Comparison of ENCODE assay signal across 22 cellular contexts in genomic region chr16:13781579-13782338, GRCh38.
"Had no signal": no experiment of that assay in that cellular context is flagged by ENCODE, and none has a peak within 500 bp of the region (broad histone marks: within the 10 kb centered on the region; RNA-seq: fewer than 3 reads in every experiment).

No MANE protein-coding gene starts in this region.

- H3K27ac ChIP-seq: esophagus squamous epithelium, gastroesophageal sphincter, skin epidermis, tibial artery had no signal

- H3K4me1 ChIP-seq: esophagus squamous epithelium, gastroesophageal sphincter had no signal

- H3K4me3 ChIP-seq: esophagus squamous epithelium, gastroesophageal sphincter, skin epidermis, tibial artery had no signal

- H3K4me1 Mint-ChIP-seq: activated naive CD4-positive, alpha-beta T cell treated with anti-CD3 and anti-CD28 coated beads, Interleukin-2, amount 10 ng/mL, durations not matched to agents 7 days and 5 days; endodermal cell; immature natural killer cell; memory B cell; naive B cell; neural crest cell had no signal

- H3K4me3 Mint-ChIP-seq: activated CD4-positive, alpha-beta memory T cell treated with anti-CD3 and anti-CD28 coated beads for 36 hours; activated naive CD4-positive, alpha-beta T cell treated with anti-CD3 and anti-CD28 coated beads, Interleukin-2, amount 10 ng/mL, durations not matched to agents 7 days and 5 days; endodermal cell; immature natural killer cell; memory B cell; naive B cell; neural crest cell; stimulated activated naive CD8-positive, alpha-beta T cell treated with anti-CD3 and anti-CD28 coated beads, Interleukin-15, Interleukin-2, amounts not matched to agents 100 ng/mL and 50 ng/mL, for 24 hours; T-helper 1 cell treated with Interleukin-12 subunit alpha and Interleukin-12 subunit beta and Interleukin-4 antibody, amounts not matched to agents 30 μg/mL and 1 μg/mL, for 36 hours had no signal

- H3K27ac Mint-ChIP-seq: activated CD4-positive, alpha-beta memory T cell treated with anti-CD3 and anti-CD28 coated beads for 36 hours; activated naive CD4-positive, alpha-beta T cell treated with anti-CD3 and anti-CD28 coated beads, Interleukin-2, amount 10 ng/mL, durations not matched to agents 7 days and 5 days; endodermal cell; immature natural killer cell; memory B cell; naive B cell; stimulated activated naive CD8-positive, alpha-beta T cell treated with anti-CD3 and anti-CD28 coated beads, Interleukin-15, Interleukin-2, amounts not matched to agents 100 ng/mL and 50 ng/mL, for 24 hours; T-helper 1 cell treated with Interleukin-12 subunit alpha and Interleukin-12 subunit beta and Interleukin-4 antibody, amounts not matched to agents 30 μg/mL and 1 μg/mL, for 36 hours had no signal

- H3K9me3 ChIP-seq: esophagus squamous epithelium had no signal

- H3K36me3 Mint-ChIP-seq: activated CD4-positive, alpha-beta memory T cell treated with anti-CD3 and anti-CD28 coated beads for 36 hours; activated naive CD4-positive, alpha-beta T cell treated with anti-CD3 and anti-CD28 coated beads, Interleukin-2, amount 10 ng/mL, durations not matched to agents 7 days and 5 days; memory B cell; naive B cell had no signal

- ATAC-seq: gastroesophageal sphincter, WTC11 had no signal

- H3K36me3 ChIP-seq: esophagus squamous epithelium, gastroesophageal sphincter, tibial artery had no signal

- H3K27me3 Mint-ChIP-seq: activated CD4-positive, alpha-beta memory T cell treated with anti-CD3 and anti-CD28 coated beads for 36 hours; activated naive CD4-positive, alpha-beta T cell treated with anti-CD3 and anti-CD28 coated beads, Interleukin-2, amount 10 ng/mL, durations not matched to agents 7 days and 5 days; stimulated activated naive CD8-positive, alpha-beta T cell treated with anti-CD3 and anti-CD28 coated beads, Interleukin-15, Interleukin-2, amounts not matched to agents 100 ng/mL and 50 ng/mL, for 24 hours had no signal

- DNase-seq: activated CD4-positive, alpha-beta memory T cell treated with anti-CD3 and anti-CD28 coated beads for 36 hours; activated effector memory CD4-positive, alpha-beta T cell treated with anti-CD3 and anti-CD28 coated beads, Interleukin-2, amount 50 U/mL, for 16 hours; activated naive CD4-positive, alpha-beta T cell treated with anti-CD3 and anti-CD28 coated beads, Interleukin-2, amount 10 ng/mL, durations not matched to agents 7 days and 5 days; amygdala; cortex of kidney; endodermal cell; esophagus squamous epithelium; immature natural killer cell; kidney glomerular epithelial cell; naive B cell; occipital lobe; stimulated activated CD4-positive, alpha-beta T cell treated with anti-CD3 and anti-CD28 coated beads, Interleukin-1b, Interleukin-23, amount 100 ng/mL, for 48 hours; substantia nigra; T1000; tibial artery had no signal

- H3K27me3 ChIP-seq: tibial artery had no signal
